In genomic region chr10:113362645-113363091, GRCh38 we compare ENCODE assay signal across 19 cellular contexts.
DNase-seq lines count a peak whose midpoint lies in the region; ATAC-seq, FAIRE-seq and TF ChIP-seq lines count a peak whose summit lies in the region.
"Had no signal": no experiment of that assay in that cellular context is flagged by ENCODE, and none has a peak within 500 bp of the region (broad histone marks: within the 10 kb centered on the region; RNA-seq: fewer than 3 reads in every experiment).

No MANE protein-coding gene starts in this region.

- TF ChIP-seq POLR2A in thyroid gland (IDR thresholded peaks at IDR 0.05) = no peak

- H3K4me3 Mint-ChIP-seq in astrocyte (ENCODE audit: unreplicated experiment) = no peak overlapping the region
- H3K4me3 Mint-ChIP-seq: activated CD8-positive, alpha-beta T cell treated with anti-CD3 and anti-CD28 coated beads, Interleukin-2, amount 10 ng/mL, durations not matched to agents 7 days and 5 days; activated naive CD4-positive, alpha-beta T cell treated with anti-CD3 and anti-CD28 coated beads for 36 hours; CD8-positive, alpha-beta T cell had no signal

- H2AFZ ChIP-seq in GM23248 (no peak overlapping the region), astrocyte (ENCODE audit: low read depth, low read length) (no peak overlapping the region)

- in situ Hi-C loops in GM23248 (cut with MboI) = no loop called here

- H3K27ac ChIP-seq in GM23248 (no peak overlapping the region), astrocyte (ENCODE audit: low read depth, low read length) (no peak overlapping the region), thyroid gland (no peak overlapping the region)

- H3K27me3 Mint-ChIP-seq in astrocyte (ENCODE audit: low read depth, unreplicated experiment) = peaks cover 2% of the 10 kb centered on the region

- H3F3A ChIP-seq in GM23248 (ENCODE audit: insufficient read depth) = peaks cover 11% of the 10 kb centered on the region

- peaks cover 2% of the 10 kb centered on the region for H3K36me3 Mint-ChIP-seq in astrocyte (ENCODE audit: low read depth, unreplicated experiment)
- H3K36me3 Mint-ChIP-seq: CD8-positive, alpha-beta T cell had no signal

- H3K36me3 ChIP-seq in GM23248 (ENCODE audit: low read depth) = no peaks in the 10 kb centered on the region
- H3K36me3 ChIP-seq in astrocyte (ENCODE audit: insufficient read depth, low read length) = no peaks in the 10 kb centered on the region
- H3K36me3 ChIP-seq in thyroid gland = no peaks in the 10 kb centered on the region

- intact Hi-C loops in left cardiac atrium (cut with DNase I) = no loop called here
- intact Hi-C loops in thyroid gland (cut with DNase I) = no loop called here

- H3K4me3 ChIP-seq in GM23248 (no peak overlapping the region), astrocyte (ENCODE audit: insufficient read depth, low read depth, low read length) (no peak overlapping the region), thyroid gland (replicated peaks in 1 of 3) (no peak overlapping the region)
- H3K4me3 ChIP-seq: lung had no signal

- H3K9me3 Mint-ChIP-seq in astrocyte (ENCODE audit: unreplicated experiment) = peaks cover 6% of the 10 kb centered on the region
- H3K9me3 Mint-ChIP-seq: activated naive CD4-positive, alpha-beta T cell treated with anti-CD3 and anti-CD28 coated beads for 36 hours; CD8-positive, alpha-beta T cell had no signal

- H3K9me3 ChIP-seq in GM23248 (ENCODE audit: low read depth) = no peaks in the 10 kb centered on the region
- H3K9me3 ChIP-seq in astrocyte (ENCODE audit: insufficient read depth, low read depth, low read length) = no peaks in the 10 kb centered on the region
- no peaks in the 10 kb centered on the region for H3K9me3 ChIP-seq in thyroid gland

- H3K9ac ChIP-seq in GM23248 (no peak overlapping the region), astrocyte (ENCODE audit: low read length) (no peak overlapping the region)

- no peaks in the 10 kb centered on the region; the same call in 1 of the 2 replicates for H3K9me2 ChIP-seq in GM23248 (ENCODE audit: insufficient read depth)

- TF ChIP-seq CTCF in astrocyte (IDR thresholded peaks at IDR 0.05; ENCODE audit: insufficient read depth, low read depth, low read length) = no peak
- TF ChIP-seq CTCF in thyroid gland (IDR thresholded peaks at IDR 0.05) = no peak

- no peaks in the 10 kb centered on the region for H3K79me2 ChIP-seq in GM23248 (ENCODE audit: insufficient read depth)
- no peaks in the 10 kb centered on the region for H3K79me2 ChIP-seq in astrocyte (ENCODE audit: insufficient read depth, low read length)

- H3K4me1 ChIP-seq in GM23248 (ENCODE audit: insufficient read depth) (peaks cover 13% of the 10 kb centered on the region; the same call in 1 of the 2 replicates), astrocyte (ENCODE audit: insufficient read depth, low read length) (no peaks in the 10 kb centered on the region), thyroid gland (peaks cover 14 to 15% of the 10 kb centered on the region in 2 donors)

- H4K20me1 ChIP-seq in GM23248 (ENCODE audit: insufficient read depth) (no peaks in the 10 kb centered on the region), astrocyte (ENCODE audit: insufficient read depth, low read length) (no peaks in the 10 kb centered on the region)

- peak; percentile 43 for FAIRE-seq in astrocyte (lab: Jason Lieb, UNC)

- H3K27me3 ChIP-seq in GM23248 (replicated peaks; ENCODE audit: insufficient read depth) (0 out of 2 replicates have a peak, but pooled peaks cover 7% of the 10 kb centered on the region), astrocyte (ENCODE audit: insufficient read depth, low read length) (peaks cover 7% of the 10 kb centered on the region), thyroid gland (no peaks in the 10 kb centered on the region)

- ATAC-seq in left cardiac atrium (peak; percentile 74 to 88), HG03139 (IDR thresholded peaks at IDR 0.05; ENCODE audit: unreplicated experiment) (no peak), HG03196 (IDR thresholded peaks at IDR 0.05; ENCODE audit: unreplicated experiment) (no peak)
- ATAC-seq: activated CD8-positive, alpha-beta T cell treated with anti-CD3 and anti-CD28 coated beads, Interleukin-2, amount 10 ng/mL, durations not matched to agents 7 days and 5 days; CD8-positive, alpha-beta T cell; stimulated activated naive CD8-positive, alpha-beta T cell treated with anti-CD3 and anti-CD28 coated beads, Interleukin-15, Interleukin-2, amounts not matched to agents 100 U/mL and 50 U/mL, for 24 hours had no signal

- peak overlapping the region; percentile 8 for H3K27ac Mint-ChIP-seq in astrocyte (ENCODE audit: unreplicated experiment)
- H3K27ac Mint-ChIP-seq: activated CD8-positive, alpha-beta T cell treated with anti-CD3 and anti-CD28 coated beads, Interleukin-2, amount 10 ng/mL, durations not matched to agents 7 days and 5 days; activated naive CD4-positive, alpha-beta T cell treated with anti-CD3 and anti-CD28 coated beads for 36 hours; CD8-positive, alpha-beta T cell; progenitor cell of endocrine pancreas had no signal

- H3K4me1 Mint-ChIP-seq in astrocyte (ENCODE audit: low read depth, unreplicated experiment) = peaks cover 6% of the 10 kb centered on the region

- peak overlapping the region; percentile 73 for H3K4me2 ChIP-seq in GM23248 (ENCODE audit: unreplicated experiment)
- no peak overlapping the region for H3K4me2 ChIP-seq in astrocyte (ENCODE audit: low read length)

- DNase-seq in GM23248 = peak; percentile 71
- DNase-seq in astrocyte (ENCODE audit: low read depth) = peak; percentile 19
- peak; percentile 21 for DNase-seq in left cardiac atrium
- DNase-seq in thyroid gland = peak; percentile 3 to 4
- no peak for DNase-seq in activated CD4-positive, alpha-beta T cell treated with anti-CD3 and anti-CD28 coated beads, Interleukin-2, amount 50 U/mL, for 48 hours
- no peak for DNase-seq in HPDE6-E6E7 (ENCODE audit: extremely low spot score)
- DNase-seq: activated CD8-positive, alpha-beta T cell treated with anti-CD3 and anti-CD28 coated beads, Interleukin-2, amount 10 ng/mL, durations not matched to agents 7 days and 5 days; activated naive CD4-positive, alpha-beta T cell treated with anti-CD3 and anti-CD28 coated beads for 36 hours; CD8-positive, alpha-beta T cell; dermis blood vessel endothelial cell; GOT3; head of caudate nucleus; NCI-H187; stimulated activated naive CD8-positive, alpha-beta T cell treated with anti-CD3 and anti-CD28 coated beads, Interleukin-15, Interleukin-2, amounts not matched to agents 100 U/mL and 50 U/mL, for 24 hours; T-helper 9 cell had no signal

Comparison
In these comparisons a context has a peak if more than half of its experiments do, and no peak if none do; other contexts are left out.
1. DNase-seq: peak in GM23248 (single experiment), astrocyte (single experiment), left cardiac atrium (single experiment) and thyroid gland (2 of 2); none in activated CD4-positive, alpha-beta T cell treated with anti-CD3 and anti-CD28 coated beads, Interleukin-2, amount 50 U/mL, for 48 hours (0 of 2) and HPDE6-E6E7 (single experiment).
2. ATAC-seq: peak in left cardiac atrium (2 of 2); none in HG03139 (single experiment) and HG03196 (single experiment).